1 cellular context compared by ENCODE assay signal in genomic region chr5:43042626-43043399, GRCh38.
A peak's percentile ranks its signal among the peaks of the same experiment; 100 is the strongest.
TF ChIP-seq lines count a peak whose summit lies in the region.

No MANE protein-coding gene starts in this region.

TF ChIP-seq in GM12878, 131 proteins besides CTCF, POLR2A, EP300 and RAD21 (continued from another document):
- TF ChIP-seq ZNF207 (IDR thresholded peaks at IDR 0.05; ENCODE audit: borderline replicate concordance) (no peak; the same call in 1 of the 2 replicates), MTA3 (IDR thresholded peaks at IDR 0.05; ENCODE audit: borderline replicate concordance, low read length) (no peak), NKRF (conservative IDR thresholded peaks at IDR 0.05) (peak; percentile 67), STAT1 (conservative IDR thresholded peaks at IDR 0.05) (no peak), SREBF1 (IDR thresholded peaks at IDR 0.05; ENCODE audit: low read length) (no peak), STAT3 (IDR thresholded peaks at IDR 0.05; ENCODE audit: low read depth, low read length) (no peak), ZNF622 (IDR thresholded peaks at IDR 0.05) (no peak), IRF4 (IDR thresholded peaks at IDR 0.05; ENCODE audit: low read depth, low read length) (no peak)
